In the genomic region with DNA sequence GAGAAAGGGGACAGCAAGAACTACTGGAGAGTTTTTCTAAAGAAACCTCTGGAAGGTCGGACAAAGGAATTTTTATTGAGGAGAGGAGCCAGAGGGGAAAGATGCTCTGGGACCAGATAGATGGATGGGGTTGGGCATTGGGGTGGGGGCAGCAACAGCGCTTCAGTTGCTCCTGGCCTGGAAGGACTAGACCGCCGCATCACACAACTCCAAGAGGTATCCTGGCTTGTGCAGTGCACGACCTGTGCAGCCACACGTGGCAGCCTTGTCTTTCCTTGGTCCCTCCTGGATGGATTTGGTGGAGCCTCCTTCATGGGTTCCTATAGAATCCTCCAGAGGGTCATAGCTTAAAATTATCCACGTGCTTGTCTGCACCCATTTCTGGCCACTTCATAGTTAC, we compare ENCODE assay signal across 27 cellular contexts. TPM values are rescaled to one million over a fixed set of nuclear protein-coding genes. Genes with fewer than 3 reads are reported as not detected.
A peak's percentile ranks its signal among the peaks of the same experiment; 100 is the strongest.
DNase-seq lines count a peak whose midpoint lies in the region; ATAC-seq and TF ChIP-seq lines count a peak whose summit lies in the region.
"Had no signal": no experiment of that assay in that cellular context is flagged by ENCODE, and none has a peak within 500 bp of the region (broad histone marks: within the 10 kb centered on the region; RNA-seq: fewer than 3 reads in every experiment).

No MANE protein-coding gene starts in this region.

- TF ChIP-seq CTCF in SK-N-SH (IDR thresholded peaks at IDR 0.05): no peak
- no peak for TF ChIP-seq CTCF in colonic mucosa (IDR thresholded peaks at IDR 0.05)
- TF ChIP-seq CTCF in neural progenitor cell (IDR thresholded peaks at IDR 0.05): no peak
- TF ChIP-seq CTCF in tibial artery (IDR thresholded peaks at IDR 0.05): no peak
- no peak for TF ChIP-seq CTCF in dorsolateral prefrontal cortex (IDR thresholded peaks at IDR 0.05 in 54 of 56, conservative IDR thresholded peaks at IDR 0.05 in 2 of 56; ENCODE audit: low read depth in 1 of 56, partially characterized antibody in 56 of 56)

- 71% methylated on average over 7 of the region's 7 CpGs for WGBS in SK-N-SH (ENCODE audit: low lambda C conversion rate)

- H3K9me3 ChIP-seq in SK-N-SH (no peaks in the 10 kb centered on the region), colonic mucosa (no peaks in the 10 kb centered on the region), neural progenitor cell (ENCODE audit: low read depth) (no peaks in the 10 kb centered on the region), tibial artery (no peaks in the 10 kb centered on the region)
- H3K9me3 ChIP-seq: body of pancreas, pancreas, upper lobe of left lung had no signal

- H3K27ac ChIP-seq in SK-N-SH (ENCODE audit: low read depth in 2 of 2, low read length in 1 of 2) (no peak overlapping the region), colonic mucosa (peak overlapping the region; percentile 44), neural progenitor cell (no peak overlapping the region), tibial artery (peak overlapping the region; percentile 22 to 48), dorsolateral prefrontal cortex (peak overlapping the region in 3 of 59 donors; percentile 11 to 22 (median 14))
- H3K27ac ChIP-seq: 22Rv1, pancreas had no signal

- H2AFZ ChIP-seq in SK-N-SH (ENCODE audit: low read depth) (no peak overlapping the region; the same call in 1 of the 2 replicates), neural progenitor cell (replicated peaks) (no peak overlapping the region)

- H3K27me3 ChIP-seq in SK-N-SH (ENCODE audit: insufficient read depth) (no peaks in the 10 kb centered on the region), colonic mucosa (no peaks in the 10 kb centered on the region), neural progenitor cell (no peaks in the 10 kb centered on the region), tibial artery (peaks cover 0 to 7% of the 10 kb centered on the region in 2 donors), dorsolateral prefrontal cortex (peaks cover 0 to 3% (median 0%) of the 10 kb centered on the region in 45 donors)
- H3K27me3 ChIP-seq: body of pancreas, pancreas, upper lobe of left lung had no signal

- peaks cover 63% of the 10 kb centered on the region for H3K4me1 Mint-ChIP-seq in neural progenitor cell

- H3K27me3 Mint-ChIP-seq in neural progenitor cell (ENCODE audit: insufficient read depth, low read depth): peaks cover 19% of the 10 kb centered on the region
- H3K27me3 Mint-ChIP-seq: memory B cell had no signal

- ATAC-seq in SK-N-SH treated with all-trans-retinoic acid at 6 μM for 48 hours (no peak; the same call in 1 of the 3 replicates), GM18502 (IDR thresholded peaks at IDR 0.05; ENCODE audit: poor library complexity, unreplicated experiment) (no peak)
- ATAC-seq: activated naive CD8-positive, alpha-beta T cell treated with anti-CD3 and anti-CD28 coated beads, Interleukin-2, amount 50 U/mL, for 24 hours; naive thymus-derived CD4-positive, alpha-beta T cell; WTC11 had no signal

- TF ChIP-seq RAD21 in SK-N-SH (IDR thresholded peaks at IDR 0.05; ENCODE audit: low read length): no peak

- H3K4me2 ChIP-seq in SK-N-SH (no peak overlapping the region), neural progenitor cell (no peak overlapping the region)

- peak; percentile 14 for DNase-seq in SK-N-SH
- no peak for DNase-seq in colonic mucosa
- no peak for DNase-seq in neural progenitor cell (ENCODE audit: low spot score)
- DNase-seq in tibial artery: peak in 1 of 2 donors; percentile 45
- no peak for DNase-seq in dorsolateral prefrontal cortex
- DNase-seq in activated naive CD4-positive, alpha-beta T cell treated with anti-CD3 and anti-CD28 coated beads, Interleukin-2, amount 50 U/mL, for 16 hours: no peak
- DNase-seq: activated CD4-positive, alpha-beta T cell treated with anti-CD3 and anti-CD28 coated beads, Interleukin-2, amount 50 U/mL, for 4 hours; activated CD8-positive, alpha-beta memory T cell treated with anti-CD3 and anti-CD28 coated beads, Interleukin-2, amount 50 U/mL, for 48 hours; activated effector memory CD4-positive, alpha-beta T cell treated with Interleukin-2 at 50 U/mL for 16 hours; activated naive CD8-positive, alpha-beta T cell treated with anti-CD3 and anti-CD28 coated beads, Interleukin-2, amount 50 U/mL, for 24 hours; GDM1; GOT3; KG1; kidney glomerular epithelial cell; naive thymus-derived CD4-positive, alpha-beta T cell; NCI-H1436; NCI-H446 treated with DMSO at 0.1 percent for 48 hours; stimulated activated CD8-positive, alpha-beta memory T cell treated with anti-CD3 and anti-CD28 coated beads, Interleukin-4, amount 100 ng/mL, for 48 hours; T1000 had no signal

- CTCF ChIA-PET in SK-N-SH (lab: Yijun Ruan, JAX): interaction anchor here (1.1 to 2.2 kb wide), 2 partner anchors 23 to 128 kb away, joined by 3 to 11 read pairs; a partner anchor contains a TSS

- intact Hi-C loops in colonic mucosa (cut with DNase I) (no loop called here), tibial artery (cut with DNase I; ENCODE audit: low total_unique reads) (no loop called here), dorsolateral prefrontal cortex (cut with DNase I) (no loop called here)

- H3K79me2 ChIP-seq in SK-N-SH (ENCODE audit: insufficient read depth) (no peaks in the 10 kb centered on the region), neural progenitor cell (ENCODE audit: low read depth) (no peaks in the 10 kb centered on the region)

- no peaks in the 10 kb centered on the region for H3K9me2 ChIP-seq in SK-N-SH

- H3K4me1 ChIP-seq in SK-N-SH (ENCODE audit: control insufficient read depth in 1 of 2, insufficient read depth in 2 of 2, low read depth in 1 of 2, low read length in 1 of 2): peaks cover 0 to 33% of the 10 kb centered on the region in 2 experiments; a peak in 2 of 4 replicates
- no peaks in the 10 kb centered on the region for H3K4me1 ChIP-seq in colonic mucosa
- H3K4me1 ChIP-seq in neural progenitor cell: peaks cover 25% of the 10 kb centered on the region
- peaks cover 0 to 38% (median 26%) of the 10 kb centered on the region in 4 donors for H3K4me1 ChIP-seq in tibial artery
- H3K4me1 ChIP-seq: body of pancreas, pancreas had no signal

- peak overlapping the region; percentile 96 for H3K27ac Mint-ChIP-seq in neural progenitor cell
- H3K27ac Mint-ChIP-seq: activated naive CD8-positive, alpha-beta T cell treated with anti-CD3 and anti-CD28 coated beads, Interleukin-2, amount 50 U/mL, for 24 hours; naive thymus-derived CD4-positive, alpha-beta T cell; WTC11 had no signal

- H3K36me3 ChIP-seq in SK-N-SH (replicated peaks in 1 of 2; ENCODE audit: control insufficient read depth in 1 of 2, insufficient read depth in 2 of 2, low read length in 1 of 2) (no peaks in the 10 kb centered on the region), colonic mucosa (no peaks in the 10 kb centered on the region), neural progenitor cell (no peaks in the 10 kb centered on the region), tibial artery (no peaks in the 10 kb centered on the region)
- H3K36me3 ChIP-seq: pancreas, upper lobe of left lung had no signal

- no peak overlapping the region for H3K4me3 Mint-ChIP-seq in neural progenitor cell
- H3K4me3 Mint-ChIP-seq: activated naive CD8-positive, alpha-beta T cell treated with anti-CD3 and anti-CD28 coated beads, Interleukin-2, amount 50 U/mL, for 24 hours; memory B cell; naive thymus-derived CD4-positive, alpha-beta T cell; WTC11 had no signal

- no peaks in the 10 kb centered on the region for H3K36me3 Mint-ChIP-seq in neural progenitor cell
- H3K36me3 Mint-ChIP-seq: memory B cell; naive thymus-derived CD4-positive, alpha-beta T cell; WTC11 had no signal

- no peaks in the 10 kb centered on the region for H4K20me1 ChIP-seq in SK-N-SH (ENCODE audit: insufficient read depth)
- H4K20me1 ChIP-seq in neural progenitor cell (ENCODE audit: low read depth): no peaks in the 10 kb centered on the region

- H3K9ac ChIP-seq in SK-N-SH: no peak overlapping the region
- H3K9ac ChIP-seq in colonic mucosa (ENCODE audit: low read depth in 2 of 2, low read length in 2 of 2): no peak overlapping the region
- no peak overlapping the region for H3K9ac ChIP-seq in neural progenitor cell

- no peak overlapping the region for H3K4me3 ChIP-seq in SK-N-SH (ENCODE audit: low read depth in 2 of 2, low read length in 1 of 2)
- H3K4me3 ChIP-seq in colonic mucosa: no peak overlapping the region
- H3K4me3 ChIP-seq in neural progenitor cell: no peak overlapping the region
- H3K4me3 ChIP-seq in tibial artery: no peak overlapping the region
- no peak overlapping the region for H3K4me3 ChIP-seq in dorsolateral prefrontal cortex
- H3K4me3 ChIP-seq: body of pancreas, pancreas, upper lobe of left lung had no signal

- no peak for TF ChIP-seq EP300 in SK-N-SH (IDR thresholded peaks at IDR 0.05; ENCODE audit: borderline replicate concordance in 1 of 2, low read depth in 1 of 2, low read length in 1 of 2)

- H3F3A ChIP-seq in SK-N-SH (replicated peaks; ENCODE audit: insufficient read depth) (no peaks in the 10 kb centered on the region), neural progenitor cell (ENCODE audit: low read depth) (peaks cover 16% of the 10 kb centered on the region)

- POLR2A ChIA-PET in SK-N-SH (lab: Yijun Ruan, JAX): no interaction called here

- no peaks in the 10 kb centered on the region for H3K9me3 Mint-ChIP-seq in neural progenitor cell
- H3K9me3 Mint-ChIP-seq: activated naive CD8-positive, alpha-beta T cell treated with anti-CD3 and anti-CD28 coated beads, Interleukin-2, amount 50 U/mL, for 24 hours; memory B cell; naive thymus-derived CD4-positive, alpha-beta T cell had no signal

TF ChIP-seq in SK-N-SH, 30 proteins besides CTCF, POLR2A, EP300 and RAD21 (continues in another document):
- TF ChIP-seq SMC3 (IDR thresholded peaks at IDR 0.05; ENCODE audit: low read depth, low read length) (no peak), POLR2AphosphoS5 (IDR thresholded peaks at IDR 0.05; ENCODE audit: low read depth, low read length) (no peak)

TF ChIP-seq in SK-N-SH treated with all-trans-retinoic acid at 6 μM for 48 hours, 23 proteins besides CTCF, POLR2A, EP300 and RAD21:
- no peak for TF ChIP-seq CSDC2 (CRISPR knock-in tag; IDR thresholded peaks at IDR 0.05)
- no peak for TF ChIP-seq GLIS3 (CRISPR knock-in tag; IDR thresholded peaks at IDR 0.05)
- TF ChIP-seq, protein P1, sequence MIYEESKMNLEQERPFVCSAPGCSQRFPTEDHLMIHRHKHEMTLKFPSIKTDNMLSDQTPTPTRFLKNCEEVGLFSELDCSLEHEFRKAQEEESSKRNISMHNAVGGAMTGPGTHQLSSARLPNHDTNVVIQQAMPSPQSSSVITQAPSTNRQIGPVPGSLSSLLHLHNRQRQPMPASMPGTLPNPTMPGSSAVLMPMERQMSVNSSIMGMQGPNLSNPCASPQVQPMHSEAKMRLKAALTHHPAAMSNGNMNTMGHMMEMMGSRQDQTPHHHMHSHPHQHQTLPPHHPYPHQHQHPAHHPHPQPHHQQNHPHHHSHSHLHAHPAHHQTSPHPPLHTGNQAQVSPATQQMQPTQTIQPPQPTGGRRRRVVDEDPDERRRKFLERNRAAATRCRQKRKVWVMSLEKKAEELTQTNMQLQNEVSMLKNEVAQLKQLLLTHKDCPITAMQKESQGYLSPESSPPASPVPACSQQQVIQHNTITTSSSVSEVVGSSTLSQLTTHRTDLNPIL (CRISPR knock-in tag; IDR thresholded peaks at IDR 0.05; ENCODE audit: low read depth): no peak

RNA-seq across cellular contexts. Expression of a gene that starts 23.0 kb away (rescaled TPM):
- 38.1 and 45.2 TPM in 2 replicates for polyA plus RNA-seq in SK-N-SH (2012; rRNA removed)
- polyA plus RNA-seq in SK-N-SH (2012; cell fraction: cytosol; rRNA removed): 52.0 and 54.8 TPM in 2 replicates
- 17.9 and 18.3 TPM in 2 replicates for polyA plus RNA-seq in SK-N-SH (2012; cell fraction: nucleus; rRNA removed)
- 10 to 100 TPM; 28.3 to 42.6 TPM for total RNA-seq in colonic mucosa
- total RNA-seq in neural progenitor cell (ENCODE audit: low replicate concordance): 73.9 and 88.1 TPM in 2 replicates
- total RNA-seq in dorsolateral prefrontal cortex: 10 to 100 TPM; 21.7 to 62.9 (median 43.4) TPM

Comparison
In these comparisons a context has a peak if more than half of its experiments do, and no peak if none do; other contexts are left out.
1. H3K27ac ChIP-seq: peak in colonic mucosa (single experiment) and tibial artery (2 of 2); none in SK-N-SH (0 of 2) and neural progenitor cell (single experiment).